ENCODE assay signal across 24 cellular contexts in genomic region chr7:70717553-70718248, GRCh38.
DNase-seq lines count a peak whose midpoint lies in the region; ATAC-seq and TF ChIP-seq lines count a peak whose summit lies in the region.
"Had no signal": no experiment of that assay in that cellular context is flagged by ENCODE, and none has a peak within 500 bp of the region (broad histone marks: within the 10 kb centered on the region; RNA-seq: fewer than 3 reads in every experiment).

No MANE protein-coding gene starts in this region.

- H3K27ac ChIP-seq in H9 (ENCODE audit: insufficient read length, low read depth, low read length), result no peak overlapping the region
- H3K27ac ChIP-seq in trophoblast cell (ENCODE audit: low read depth, low read length), result no peak overlapping the region
- H3K27ac ChIP-seq: body of pancreas, esophagus muscularis mucosa, gastrocnemius medialis, HL-60, stomach, upper lobe of left lung had no signal

- no peak overlapping the region for H4K12ac ChIP-seq in trophoblast cell (ENCODE audit: low read depth, low read length)

- POLR2A ChIA-PET in activated CD4-positive, alpha-beta memory T cell treated with anti-CD3 and anti-CD28 coated beads for 36 hours (lab: Charles Lee), result no interaction called here
- POLR2A ChIA-PET in activated CD4-positive, alpha-beta memory T cell treated with anti-CD3 and anti-CD28 coated beads, Interleukin-2, amount 10 ng/mL, durations not matched to agents 7 days and 5 days (lab: Charles Lee), result no interaction called here

- peaks cover 7% of the 10 kb centered on the region for H3K9me3 ChIP-seq in H9 (ENCODE audit: control insufficient read depth, low read depth, low read length)
- H3K9me3 ChIP-seq in trophoblast cell (ENCODE audit: insufficient read depth, low read depth, low read length), result no peaks in the 10 kb centered on the region
- H3K9me3 ChIP-seq: BE2C, body of pancreas, gastrocnemius medialis had no signal

- H3K9ac ChIP-seq in H9 (ENCODE audit: extremely low read depth, insufficient read length, low read length) (no peak overlapping the region), trophoblast cell (ENCODE audit: low read length) (no peak overlapping the region)

- H2AFZ ChIP-seq in H9 (ENCODE audit: low read length), result no peak overlapping the region
- H2AFZ ChIP-seq in trophoblast cell (ENCODE audit: insufficient read depth, low read length, poor library complexity), result no peak overlapping the region

- no peak overlapping the region for H2BK5ac ChIP-seq in H9 (ENCODE audit: insufficient read length, low read length)
- no peak overlapping the region for H2BK5ac ChIP-seq in trophoblast cell (ENCODE audit: low read depth, low read length, poor library complexity)

- H3T11ph ChIP-seq in H9 (ENCODE audit: low read length), result no peak overlapping the region

- no peak overlapping the region for H3K4me3 Mint-ChIP-seq in activated CD4-positive, alpha-beta memory T cell treated with anti-CD3 and anti-CD28 coated beads for 36 hours
- H3K4me3 Mint-ChIP-seq in activated CD4-positive, alpha-beta memory T cell treated with anti-CD3 and anti-CD28 coated beads, Interleukin-2, amount 10 ng/mL, durations not matched to agents 7 days and 5 days, result no peak overlapping the region
- no peak overlapping the region for H3K4me3 Mint-ChIP-seq in H9
- peak overlapping the region; percentile 35 for H3K4me3 Mint-ChIP-seq in endothelial cell (ENCODE audit: unreplicated experiment)

- H4K20me1 ChIP-seq in H9 (ENCODE audit: control insufficient read depth, insufficient read depth, insufficient read length), result no peaks in the 10 kb centered on the region

- no peak overlapping the region for H2BK20ac ChIP-seq in H9 (ENCODE audit: low read depth, low read length, poor library complexity, severe bottlenecking)

- no peak overlapping the region for H3K23ac ChIP-seq in H9 (ENCODE audit: insufficient read length, low read depth, low read length)
- no peak overlapping the region for H3K23ac ChIP-seq in trophoblast cell (ENCODE audit: low read length)

- ATAC-seq in GM19324 (IDR thresholded peaks at IDR 0.05; ENCODE audit: low FRiP score, unreplicated experiment), result no peak
- ATAC-seq: body of pancreas, gastrocnemius medialis, Right ventricle myocardium inferior had no signal

- H3K18ac ChIP-seq in H9 (ENCODE audit: insufficient read length, low read depth, low read length) (no peak overlapping the region), trophoblast cell (ENCODE audit: low read length) (no peak overlapping the region)

- no peak overlapping the region for H2BK120ac ChIP-seq in H9 (ENCODE audit: low read depth, low read length, poor library complexity, severe bottlenecking)
- no peak overlapping the region for H2BK120ac ChIP-seq in trophoblast cell (ENCODE audit: insufficient read depth, low read length, poor library complexity)

- peaks cover 23% of the 10 kb centered on the region for H3K79me2 ChIP-seq in H9 (ENCODE audit: insufficient read depth, low read length)
- no peaks in the 10 kb centered on the region for H3K79me2 ChIP-seq in trophoblast cell (ENCODE audit: control insufficient read depth, insufficient read depth, low read length, poor library complexity)

- H3K36me3 ChIP-seq in trophoblast cell (ENCODE audit: control insufficient read depth in 1 of 2, insufficient read depth in 2 of 2, low read length in 2 of 2), result no peaks in the 10 kb centered on the region
- H3K36me3 ChIP-seq: BE2C, esophagus muscularis mucosa, gastrocnemius medialis, stomach, upper lobe of left lung had no signal

- H3K4ac ChIP-seq in H9 (ENCODE audit: low read depth, low read length), result no peak overlapping the region
- peak overlapping the region; percentile 42 for H3K4ac ChIP-seq in trophoblast cell (ENCODE audit: low read depth, low read length)

- no peak overlapping the region for H4K5ac ChIP-seq in H9 (ENCODE audit: insufficient read length, low read depth, low read length)

- H3K23me2 ChIP-seq in H9 (ENCODE audit: insufficient read length, low read depth, low read length, poor library complexity, severe bottlenecking), result no peaks in the 10 kb centered on the region

- no peak overlapping the region for H2BK12ac ChIP-seq in H9 (ENCODE audit: insufficient read length, low read depth, low read length)
- H2BK12ac ChIP-seq in trophoblast cell (ENCODE audit: low read length), result no peak overlapping the region

- no peak overlapping the region for H2BK15ac ChIP-seq in H9 (ENCODE audit: low read depth, low read length)

- H3K4me3 ChIP-seq in trophoblast cell (ENCODE audit: low read depth, low read length), result no peak overlapping the region
- H3K4me3 ChIP-seq: body of pancreas, esophagus muscularis mucosa, gastrocnemius medialis, lung, smooth muscle cell, stomach, upper lobe of left lung had no signal

- peak; percentile 22 for DNase-seq in activated CD4-positive, alpha-beta memory T cell treated with anti-CD3 and anti-CD28 coated beads for 36 hours
- DNase-seq in activated CD4-positive, alpha-beta memory T cell treated with anti-CD3 and anti-CD28 coated beads, Interleukin-2, amount 10 ng/mL, durations not matched to agents 7 days and 5 days, result no peak
- no peak for DNase-seq in H9
- no peak for DNase-seq in endothelial cell (ENCODE audit: low spot score)
- DNase-seq in trophoblast cell, result no peak
- no peak for DNase-seq in amniotic stem cell (lab: John Stamatoyannopoulos, UW)
- DNase-seq in activated naive CD4-positive, alpha-beta T cell treated with Interleukin-2 at 50 U/mL for 16 hours, result no peak
- DNase-seq: BE2C; body of pancreas; effector CD8-positive, alpha-beta T cell; EL; gastrocnemius medialis; hippocampal formation; NCI-H1436 treated with DMSO at 0.1 percent for 48 hours; NCI-H2171 treated with DMSO at 0.1 percent for 48 hours; stomach; T1000; upper lobe of left lung had no signal

- no peak overlapping the region for H3K56ac ChIP-seq in H9 (ENCODE audit: insufficient read length, low read depth, low read length)

- H3K36me3 Mint-ChIP-seq in activated CD4-positive, alpha-beta memory T cell treated with anti-CD3 and anti-CD28 coated beads for 36 hours, result no peaks in the 10 kb centered on the region
- peaks cover 3% of the 10 kb centered on the region for H3K36me3 Mint-ChIP-seq in activated CD4-positive, alpha-beta memory T cell treated with anti-CD3 and anti-CD28 coated beads, Interleukin-2, amount 10 ng/mL, durations not matched to agents 7 days and 5 days (ENCODE audit: low read depth)
- H3K36me3 Mint-ChIP-seq in H9 (ENCODE audit: insufficient read depth in 1 of 3, low read depth in 3 of 3), result peaks cover 31 to 80% (median 63%) of the 10 kb centered on the region in 3 experiments
- H3K36me3 Mint-ChIP-seq in endothelial cell (ENCODE audit: low read depth, unreplicated experiment), result peaks cover 17% of the 10 kb centered on the region

- H3K4me1 ChIP-seq in H9 (ENCODE audit: insufficient read depth, low read length) (no peaks in the 10 kb centered on the region), trophoblast cell (ENCODE audit: control insufficient read depth in 1 of 2, insufficient read depth in 2 of 2, low read length in 2 of 2) (peaks cover 0 to 2% of the 10 kb centered on the region in 2 experiments)
- H3K4me1 ChIP-seq: BE2C had no signal

- peaks cover 16% of the 10 kb centered on the region for H3K4me1 Mint-ChIP-seq in activated CD4-positive, alpha-beta memory T cell treated with anti-CD3 and anti-CD28 coated beads for 36 hours (ENCODE audit: low read depth)
- peaks cover 20% of the 10 kb centered on the region for H3K4me1 Mint-ChIP-seq in activated CD4-positive, alpha-beta memory T cell treated with anti-CD3 and anti-CD28 coated beads, Interleukin-2, amount 10 ng/mL, durations not matched to agents 7 days and 5 days
- peaks cover 65 to 82% of the 10 kb centered on the region in 2 experiments for H3K4me1 Mint-ChIP-seq in H9
- H3K4me1 Mint-ChIP-seq in endothelial cell (ENCODE audit: unreplicated experiment), result peaks cover 35% of the 10 kb centered on the region

- TF ChIP-seq CTCF in H9 (conservative IDR thresholded peaks at IDR 0.05) (no peak), endothelial cell (IDR thresholded peaks at IDR 0.05; ENCODE audit: unreplicated experiment) (no peak)

- H4K91ac ChIP-seq in H9 (ENCODE audit: insufficient read length, low read depth, low read length) (no peak overlapping the region), trophoblast cell (ENCODE audit: low read depth, low read length) (no peak overlapping the region)

- no CpG with 5 or more reads among the region's 7 CpGs for WGBS in H9 (ENCODE audit: extremely low coverage, insufficient read length, low lambda C conversion rate)
- WGBS in trophoblast cell (ENCODE audit: extremely low coverage, insufficient coverage, insufficient read length), result no CpG with 5 or more reads among the region's 7 CpGs

- H3K27me3 Mint-ChIP-seq in activated CD4-positive, alpha-beta memory T cell treated with anti-CD3 and anti-CD28 coated beads for 36 hours, result no peaks in the 10 kb centered on the region
- H3K27me3 Mint-ChIP-seq in activated CD4-positive, alpha-beta memory T cell treated with anti-CD3 and anti-CD28 coated beads, Interleukin-2, amount 10 ng/mL, durations not matched to agents 7 days and 5 days, result no peaks in the 10 kb centered on the region
- H3K27me3 Mint-ChIP-seq in H9 (ENCODE audit: low read depth), result no peaks in the 10 kb centered on the region
- peaks cover 2% of the 10 kb centered on the region for H3K27me3 Mint-ChIP-seq in endothelial cell (ENCODE audit: unreplicated experiment)

- no peak overlapping the region for H2AK5ac ChIP-seq in H9 (ENCODE audit: insufficient read length, low read length)
- no peak overlapping the region for H2AK5ac ChIP-seq in trophoblast cell (ENCODE audit: low read length)

- H3K27ac Mint-ChIP-seq in activated CD4-positive, alpha-beta memory T cell treated with anti-CD3 and anti-CD28 coated beads for 36 hours, result no peak overlapping the region
- H3K27ac Mint-ChIP-seq in activated CD4-positive, alpha-beta memory T cell treated with anti-CD3 and anti-CD28 coated beads, Interleukin-2, amount 10 ng/mL, durations not matched to agents 7 days and 5 days, result no peak overlapping the region
- H3K27ac Mint-ChIP-seq in H9 (peak overlapping the region; percentile 14 to 34 (median 21); a peak in 4 of 7 replicates), endothelial cell (ENCODE audit: unreplicated experiment) (no peak overlapping the region)

- H3K27me3 ChIP-seq in H9 (ENCODE audit: insufficient read depth, low read length) (no peaks in the 10 kb centered on the region), trophoblast cell (ENCODE audit: insufficient read depth, low read length) (no peaks in the 10 kb centered on the region)
- H3K27me3 ChIP-seq: BE2C, body of pancreas, esophagus muscularis mucosa, gastrocnemius medialis, stomach, upper lobe of left lung had no signal

- CTCF ChIA-PET in activated CD4-positive, alpha-beta memory T cell treated with anti-CD3 and anti-CD28 coated beads for 36 hours (lab: Charles Lee), result interaction anchor here (0.7 to 1.5 kb wide), 4 partner anchors 25 to 845 kb away, joined by 3 read pairs; no protein-coding TSS in a partner anchor
- CTCF ChIA-PET in activated CD4-positive, alpha-beta memory T cell treated with anti-CD3 and anti-CD28 coated beads, Interleukin-2, amount 10 ng/mL, durations not matched to agents 7 days and 5 days (lab: Charles Lee), result interaction anchor here (0.8 to 1.8 kb wide), 3 partner anchors 23 to 57 kb away, joined by 3 to 8 read pairs (median 3); no protein-coding TSS in a partner anchor

- H3K79me1 ChIP-seq in H9 (ENCODE audit: insufficient read depth, low read depth, low read length, poor library complexity, severe bottlenecking) (peaks cover 12% of the 10 kb centered on the region), trophoblast cell (ENCODE audit: low read length) (no peaks in the 10 kb centered on the region)

- H3K4me2 ChIP-seq in H9 (ENCODE audit: insufficient read depth, insufficient read length, low read length) (no peak overlapping the region), trophoblast cell (ENCODE audit: low read length) (no peak overlapping the region)
- H3K4me2 ChIP-seq: smooth muscle cell had no signal

- intact Hi-C loops in activated CD4-positive, alpha-beta memory T cell treated with anti-CD3 and anti-CD28 coated beads for 36 hours (cut with micrococcal nuclease), result loop anchor here (5.0 kb wide), 1 partner anchor 60 kb away; no protein-coding TSS in a partner anchor

- H4K8ac ChIP-seq in H9 (replicated peaks; ENCODE audit: insufficient read length, low read depth, low read length) (no peak overlapping the region), trophoblast cell (ENCODE audit: low read depth, low read length) (no peak overlapping the region)

- H3K9me3 Mint-ChIP-seq in activated CD4-positive, alpha-beta memory T cell treated with anti-CD3 and anti-CD28 coated beads for 36 hours, result peaks cover 15% of the 10 kb centered on the region
- H3K9me3 Mint-ChIP-seq in activated CD4-positive, alpha-beta memory T cell treated with anti-CD3 and anti-CD28 coated beads, Interleukin-2, amount 10 ng/mL, durations not matched to agents 7 days and 5 days, result peaks cover 9% of the 10 kb centered on the region
- peaks cover 13 to 22% of the 10 kb centered on the region in 2 experiments for H3K9me3 Mint-ChIP-seq in H9
- no peaks in the 10 kb centered on the region for H3K9me3 Mint-ChIP-seq in endothelial cell (ENCODE audit: unreplicated experiment)

- H3K14ac ChIP-seq in H9 (ENCODE audit: insufficient read depth, low read length) (no peak overlapping the region), trophoblast cell (ENCODE audit: low read length) (no peak overlapping the region)

Comparison
In these comparisons a context has a peak if more than half of its experiments do, and no peak if none do; other contexts are left out.
1. H3K27ac Mint-ChIP-seq: peak in H9 (3 of 3); none in activated CD4-positive, alpha-beta memory T cell treated with anti-CD3 and anti-CD28 coated beads for 36 hours (single experiment), activated CD4-positive, alpha-beta memory T cell treated with anti-CD3 and anti-CD28 coated beads, Interleukin-2, amount 10 ng/mL, durations not matched to agents 7 days and 5 days (single experiment) and endothelial cell (single experiment).